ENCODE assay signal across 18 cellular contexts in the genomic region with DNA sequence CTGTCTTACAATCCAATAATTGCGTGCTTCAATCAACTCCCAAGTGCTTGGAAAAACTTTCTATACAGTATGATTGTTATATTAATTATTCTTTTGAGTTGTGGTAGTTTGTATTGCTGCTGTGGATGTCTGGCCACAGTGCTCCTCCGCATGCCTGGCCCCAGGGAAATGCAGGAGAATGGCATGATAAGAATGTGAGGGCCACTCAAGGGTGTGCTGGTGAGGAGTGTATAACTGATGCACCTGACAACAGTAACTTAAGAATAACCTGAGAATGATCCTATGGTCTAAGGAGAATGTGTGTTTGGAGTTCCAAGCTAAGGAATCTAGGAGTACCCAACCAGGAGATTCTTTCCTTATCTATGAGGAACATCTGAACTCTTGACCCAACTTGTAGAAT.
DNase-seq lines count a peak whose midpoint lies in the region; ATAC-seq and TF ChIP-seq lines count a peak whose summit lies in the region.
"Had no signal": no experiment of that assay in that cellular context is flagged by ENCODE, and none has a peak within 500 bp of the region (broad histone marks: within the 10 kb centered on the region; RNA-seq: fewer than 3 reads in every experiment).

No MANE protein-coding gene starts in this region.

- no peaks in the 10 kb centered on the region for H3K79me1 ChIP-seq in mesendoderm (ENCODE audit: low read length)

- H4K8ac ChIP-seq in mesendoderm (ENCODE audit: low read depth, low read length), result no peak overlapping the region

- H3K4me3 ChIP-seq in mesendoderm (ENCODE audit: low read length) (no peak overlapping the region), upper lobe of right lung (no peak overlapping the region)

- H3K27me3 Mint-ChIP-seq in WTC11 (ENCODE audit: low read depth), result no peaks in the 10 kb centered on the region
- H3K27me3 Mint-ChIP-seq in immature natural killer cell (ENCODE audit: low read depth in 3 of 3), result peaks cover 0 to 3% (median 1%) of the 10 kb centered on the region in 3 donors

- CTCF ChIA-PET in WTC11 (lab: Charles Lee), result no interaction called here

- no peak overlapping the region for H3K9ac ChIP-seq in mesendoderm (ENCODE audit: low read length)

- no peak overlapping the region for H2BK5ac ChIP-seq in mesendoderm (ENCODE audit: low read length)

- no peak overlapping the region for H3K27ac Mint-ChIP-seq in WTC11
- H3K27ac Mint-ChIP-seq in immature natural killer cell, result no peak overlapping the region
- H3K27ac Mint-ChIP-seq: CD4-positive, alpha-beta T cell; HFFc6 had no signal

- peaks cover 16% of the 10 kb centered on the region for H3K4me1 Mint-ChIP-seq in WTC11
- peaks cover 0 to 49% of the 10 kb centered on the region in 2 donors for H3K4me1 Mint-ChIP-seq in immature natural killer cell

- H3K27ac ChIP-seq in mesendoderm (ENCODE audit: low read depth, low read length) (no peak overlapping the region), upper lobe of right lung (no peak overlapping the region)
- H3K27ac ChIP-seq: C4-2B, HL-60 had no signal

- H3K36me3 ChIP-seq in mesendoderm (ENCODE audit: control insufficient read depth, insufficient read depth, low read length) (no peaks in the 10 kb centered on the region), upper lobe of right lung (no peaks in the 10 kb centered on the region)
- H3K36me3 ChIP-seq: BE2C had no signal

- H3K9me3 Mint-ChIP-seq in WTC11 (peaks cover 12% of the 10 kb centered on the region), immature natural killer cell (peaks cover 0 to 2% (median 0%) of the 10 kb centered on the region in 6 donors)
- H3K9me3 Mint-ChIP-seq: CD4-positive, alpha-beta T cell; HFFc6 had no signal

- no peak overlapping the region for H3K4ac ChIP-seq in mesendoderm (ENCODE audit: low read depth, low read length)

- no peak for TF ChIP-seq CTCF in WTC11 (IDR thresholded peaks at IDR 0.05)
- no peak for TF ChIP-seq CTCF in upper lobe of right lung (IDR thresholded peaks at IDR 0.05)

- DNase-seq in WTC11 (ENCODE audit: low spot score) (no peak), kidney glomerular epithelial cell (lab: John Stamatoyannopoulos, UW) (peak; percentile 27), mesendoderm (peak; percentile 53), upper lobe of right lung (no peak), occipital lobe (lab: John Stamatoyannopoulos, UW) (no peak), immature natural killer cell (no peak), cerebellum (ENCODE audit: low spot score) (no peak)
- DNase-seq: ACHN; BE2C; CD4-positive, alpha-beta T cell; GF-D8; GOT3; H7; HFFc6 had no signal

- H3K4me1 ChIP-seq in mesendoderm (ENCODE audit: control insufficient read depth, low read depth, low read length) (no peaks in the 10 kb centered on the region), upper lobe of right lung (no peaks in the 10 kb centered on the region)
- H3K4me1 ChIP-seq: BE2C had no signal

- ATAC-seq in WTC11 (peak; percentile 50), upper lobe of right lung (peak; percentile 78)
- ATAC-seq: HCT116 had no signal

- no peak overlapping the region for H3K18ac ChIP-seq in mesendoderm (ENCODE audit: low read length)

- POLR2A ChIA-PET in WTC11 (lab: Charles Lee), result no interaction called here

- H3K9me3 ChIP-seq in upper lobe of right lung, result no peaks in the 10 kb centered on the region
- H3K9me3 ChIP-seq: BE2C, Caco-2 had no signal

- H2BK15ac ChIP-seq in mesendoderm (replicated peaks; ENCODE audit: low read depth), result no peak overlapping the region

- no peaks in the 10 kb centered on the region for H3K36me3 Mint-ChIP-seq in WTC11
- no peaks in the 10 kb centered on the region for H3K36me3 Mint-ChIP-seq in immature natural killer cell

- H3K23ac ChIP-seq in mesendoderm (ENCODE audit: low read length), result no peak overlapping the region

- no peak overlapping the region for H3K4me2 ChIP-seq in mesendoderm (ENCODE audit: low read length)

- H3K27me3 ChIP-seq in mesendoderm (ENCODE audit: insufficient read depth, low read length, poor library complexity), result no peaks in the 10 kb centered on the region
- H3K27me3 ChIP-seq in upper lobe of right lung, result no peaks in the 10 kb centered on the region
- H3K27me3 ChIP-seq: BE2C had no signal

- intact Hi-C loops in upper lobe of right lung (cut with DNase I), result no loop called here

- no peak overlapping the region for H4K5ac ChIP-seq in mesendoderm (ENCODE audit: low read length)

- H2BK120ac ChIP-seq in mesendoderm (ENCODE audit: low read depth, low read length), result no peak overlapping the region

- H3K4me3 Mint-ChIP-seq in WTC11 (no peak overlapping the region), immature natural killer cell (no peak overlapping the region)
- H3K4me3 Mint-ChIP-seq: CD4-positive, alpha-beta T cell; HFFc6 had no signal

- no CpG with 5 or more reads among the region's 2 CpGs for WGBS in mesendoderm (ENCODE audit: extremely low coverage, insufficient coverage, low lambda C conversion rate)

- H3K56ac ChIP-seq in mesendoderm (ENCODE audit: low read length), result no peak overlapping the region

- H3K79me2 ChIP-seq in mesendoderm (ENCODE audit: control insufficient read depth, insufficient read depth, low read length), result no peaks in the 10 kb centered on the region

- no peak overlapping the region for H2AK5ac ChIP-seq in mesendoderm (ENCODE audit: low read length)

TF ChIP-seq in WTC11, 78 proteins besides CTCF, POLR2A, EP300 and RAD21:
- TF ChIP-seq, protein P1, sequence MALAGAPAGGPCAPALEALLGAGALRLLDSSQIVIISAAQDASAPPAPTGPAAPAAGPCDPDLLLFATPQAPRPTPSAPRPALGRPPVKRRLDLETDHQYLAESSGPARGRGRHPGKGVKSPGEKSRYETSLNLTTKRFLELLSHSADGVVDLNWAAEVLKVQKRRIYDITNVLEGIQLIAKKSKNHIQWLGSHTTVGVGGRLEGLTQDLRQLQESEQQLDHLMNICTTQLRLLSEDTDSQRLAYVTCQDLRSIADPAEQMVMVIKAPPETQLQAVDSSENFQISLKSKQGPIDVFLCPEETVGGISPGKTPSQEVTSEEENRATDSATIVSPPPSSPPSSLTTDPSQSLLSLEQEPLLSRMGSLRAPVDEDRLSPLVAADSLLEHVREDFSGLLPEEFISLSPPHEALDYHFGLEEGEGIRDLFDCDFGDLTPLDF (CRISPR knock-in tag; IDR thresholded peaks at IDR 0.05), result no peak
- no peak for TF ChIP-seq MXD4 (CRISPR knock-in tag; IDR thresholded peaks at IDR 0.05; ENCODE audit: borderline replicate concordance)
- no peak for TF ChIP-seq FOXP1 (CRISPR knock-in tag; IDR thresholded peaks at IDR 0.05; ENCODE audit: borderline replicate concordance)
- TF ChIP-seq, protein P2, sequence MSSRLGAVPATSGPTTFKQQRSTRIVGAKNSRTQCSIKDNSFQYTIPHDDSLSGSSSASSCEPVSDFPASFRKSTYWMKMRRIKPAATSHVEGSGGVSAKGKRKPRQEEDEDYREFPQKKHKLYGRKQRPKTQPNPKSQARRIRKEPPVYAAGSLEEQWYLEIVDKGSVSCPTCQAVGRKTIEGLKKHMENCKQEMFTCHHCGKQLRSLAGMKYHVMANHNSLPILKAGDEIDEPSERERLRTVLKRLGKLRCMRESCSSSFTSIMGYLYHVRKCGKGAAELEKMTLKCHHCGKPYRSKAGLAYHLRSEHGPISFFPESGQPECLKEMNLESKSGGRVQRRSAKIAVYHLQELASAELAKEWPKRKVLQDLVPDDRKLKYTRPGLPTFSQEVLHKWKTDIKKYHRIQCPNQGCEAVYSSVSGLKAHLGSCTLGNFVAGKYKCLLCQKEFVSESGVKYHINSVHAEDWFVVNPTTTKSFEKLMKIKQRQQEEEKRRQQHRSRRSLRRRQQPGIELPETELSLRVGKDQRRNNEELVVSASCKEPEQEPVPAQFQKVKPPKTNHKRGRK (CRISPR knock-in tag; IDR thresholded peaks at IDR 0.05; ENCODE audit: borderline replicate concordance), result no peak
- TF ChIP-seq, protein P3, sequence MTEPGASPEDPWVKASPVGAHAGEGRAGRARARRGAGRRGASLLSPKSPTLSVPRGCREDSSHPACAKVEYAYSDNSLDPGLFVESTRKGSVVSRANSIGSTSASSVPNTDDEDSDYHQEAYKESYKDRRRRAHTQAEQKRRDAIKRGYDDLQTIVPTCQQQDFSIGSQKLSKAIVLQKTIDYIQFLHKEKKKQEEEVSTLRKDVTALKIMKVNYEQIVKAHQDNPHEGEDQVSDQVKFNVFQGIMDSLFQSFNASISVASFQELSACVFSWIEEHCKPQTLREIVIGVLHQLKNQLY (CRISPR knock-in tag; IDR thresholded peaks at IDR 0.05), result no peak
- TF ChIP-seq, protein P4, sequence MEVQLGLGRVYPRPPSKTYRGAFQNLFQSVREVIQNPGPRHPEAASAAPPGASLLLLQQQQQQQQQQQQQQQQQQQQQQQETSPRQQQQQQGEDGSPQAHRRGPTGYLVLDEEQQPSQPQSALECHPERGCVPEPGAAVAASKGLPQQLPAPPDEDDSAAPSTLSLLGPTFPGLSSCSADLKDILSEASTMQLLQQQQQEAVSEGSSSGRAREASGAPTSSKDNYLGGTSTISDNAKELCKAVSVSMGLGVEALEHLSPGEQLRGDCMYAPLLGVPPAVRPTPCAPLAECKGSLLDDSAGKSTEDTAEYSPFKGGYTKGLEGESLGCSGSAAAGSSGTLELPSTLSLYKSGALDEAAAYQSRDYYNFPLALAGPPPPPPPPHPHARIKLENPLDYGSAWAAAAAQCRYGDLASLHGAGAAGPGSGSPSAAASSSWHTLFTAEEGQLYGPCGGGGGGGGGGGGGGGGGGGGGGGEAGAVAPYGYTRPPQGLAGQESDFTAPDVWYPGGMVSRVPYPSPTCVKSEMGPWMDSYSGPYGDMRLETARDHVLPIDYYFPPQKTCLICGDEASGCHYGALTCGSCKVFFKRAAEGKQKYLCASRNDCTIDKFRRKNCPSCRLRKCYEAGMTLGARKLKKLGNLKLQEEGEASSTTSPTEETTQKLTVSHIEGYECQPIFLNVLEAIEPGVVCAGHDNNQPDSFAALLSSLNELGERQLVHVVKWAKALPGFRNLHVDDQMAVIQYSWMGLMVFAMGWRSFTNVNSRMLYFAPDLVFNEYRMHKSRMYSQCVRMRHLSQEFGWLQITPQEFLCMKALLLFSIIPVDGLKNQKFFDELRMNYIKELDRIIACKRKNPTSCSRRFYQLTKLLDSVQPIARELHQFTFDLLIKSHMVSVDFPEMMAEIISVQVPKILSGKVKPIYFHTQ (CRISPR knock-in tag; IDR thresholded peaks at IDR 0.05), result no peak
- TF ChIP-seq FOXK1 (CRISPR knock-in tag; IDR thresholded peaks at IDR 0.05), result no peak
- TF ChIP-seq, protein P5, sequence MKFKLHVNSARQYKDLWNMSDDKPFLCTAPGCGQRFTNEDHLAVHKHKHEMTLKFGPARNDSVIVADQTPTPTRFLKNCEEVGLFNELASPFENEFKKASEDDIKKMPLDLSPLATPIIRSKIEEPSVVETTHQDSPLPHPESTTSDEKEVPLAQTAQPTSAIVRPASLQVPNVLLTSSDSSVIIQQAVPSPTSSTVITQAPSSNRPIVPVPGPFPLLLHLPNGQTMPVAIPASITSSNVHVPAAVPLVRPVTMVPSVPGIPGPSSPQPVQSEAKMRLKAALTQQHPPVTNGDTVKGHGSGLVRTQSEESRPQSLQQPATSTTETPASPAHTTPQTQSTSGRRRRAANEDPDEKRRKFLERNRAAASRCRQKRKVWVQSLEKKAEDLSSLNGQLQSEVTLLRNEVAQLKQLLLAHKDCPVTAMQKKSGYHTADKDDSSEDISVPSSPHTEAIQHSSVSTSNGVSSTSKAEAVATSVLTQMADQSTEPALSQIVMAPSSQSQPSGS (CRISPR knock-in tag; IDR thresholded peaks at IDR 0.05; ENCODE audit: borderline replicate concordance, low read depth), result no peak
- TF ChIP-seq RORB (CRISPR knock-in tag; IDR thresholded peaks at IDR 0.05), result no peak

Comparison
In these comparisons a context has a peak if more than half of its experiments do, and no peak if none do; other contexts are left out.
1. DNase-seq: peak in kidney glomerular epithelial cell (single experiment) and mesendoderm (single experiment); none in WTC11 (single experiment), upper lobe of right lung (single experiment), occipital lobe (single experiment), immature natural killer cell (0 of 3) and cerebellum (single experiment).